Comparison of ENCODE assay signal across 1 cellular context in the genomic region with DNA sequence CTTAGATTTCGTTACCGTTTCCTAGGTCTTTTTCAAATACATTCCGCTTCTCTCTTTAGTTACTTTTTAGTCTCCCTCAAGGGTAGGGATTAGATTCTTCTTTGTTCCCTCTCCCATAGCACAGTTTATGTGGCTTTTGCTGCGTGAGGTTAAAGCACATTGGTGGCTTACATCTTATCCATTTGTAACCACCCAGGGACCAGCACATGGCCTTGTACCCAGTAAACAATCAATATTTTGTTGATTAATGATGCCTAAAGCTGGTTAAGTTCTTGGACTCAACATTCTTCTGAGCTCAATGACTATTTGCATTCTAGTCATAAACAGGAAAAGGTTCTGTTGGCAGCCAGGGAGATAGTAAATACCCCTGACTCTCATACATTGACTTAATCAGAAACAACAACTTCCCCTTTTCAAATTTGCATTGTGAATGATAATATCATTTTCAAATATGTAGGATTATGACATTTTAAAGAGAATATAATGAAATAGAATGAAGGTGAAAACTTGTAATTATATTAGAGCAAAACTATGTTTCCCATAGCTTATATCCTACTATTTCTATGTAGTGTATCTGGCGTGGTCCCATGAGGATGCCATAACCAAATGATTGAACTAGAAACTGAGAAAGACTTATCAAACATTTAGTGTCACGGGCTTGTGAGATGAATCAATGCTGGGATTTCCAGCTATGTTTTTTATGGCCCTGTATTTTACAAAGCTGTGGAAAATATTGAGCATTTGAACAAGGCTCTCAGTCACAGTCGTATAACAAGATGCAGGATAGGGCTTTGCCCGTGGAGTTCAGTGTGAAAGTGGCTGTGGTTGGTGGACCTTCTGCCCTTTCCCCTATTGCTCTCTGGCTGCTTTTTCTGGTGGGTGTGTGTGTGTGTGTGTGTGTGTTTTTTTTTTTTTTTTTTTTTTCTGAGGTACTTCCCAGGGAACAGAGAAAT.
TF ChIP-seq lines count a peak whose summit lies in the region.

No MANE protein-coding gene starts in this region.

TF ChIP-seq in GM23338, 12 proteins besides CTCF, POLR2A, EP300 and RAD21 (continued from another document):
- no peak for TF ChIP-seq ZNF462 (CRISPR knock-in tag; IDR thresholded peaks at IDR 0.05)
- TF ChIP-seq REST (IDR thresholded peaks at IDR 0.05; ENCODE audit: unreplicated experiment), result no peak
- TF ChIP-seq POLR2AphosphoS5 (IDR thresholded peaks at IDR 0.05; ENCODE audit: low read depth), result no peak
- TF ChIP-seq CREB1 (CRISPR knock-in tag; IDR thresholded peaks at IDR 0.05; ENCODE audit: low read depth), result no peak
